Comparison of ENCODE assay signal across 12 cellular contexts in the genomic region with DNA sequence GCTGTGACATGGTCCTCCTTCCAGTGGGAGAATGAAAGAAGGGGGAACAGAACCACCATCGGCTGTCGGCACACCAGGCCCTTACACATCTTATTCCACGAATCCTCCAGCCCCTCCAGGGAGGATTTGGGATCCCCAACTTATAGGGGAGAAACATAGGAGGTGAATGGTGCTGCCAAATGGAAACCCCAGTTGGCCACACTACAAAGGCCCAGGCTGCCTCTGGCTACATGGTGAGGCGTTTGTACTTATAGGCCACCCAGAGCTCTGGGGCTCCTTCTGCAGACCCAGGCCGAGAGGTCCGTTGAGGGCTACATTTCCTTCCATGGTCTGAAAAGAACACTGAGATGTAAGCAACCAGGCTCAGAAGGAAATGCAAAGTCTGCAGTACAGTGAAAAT. TPM values are rescaled to one million over a fixed set of nuclear protein-coding genes. Genes with fewer than 3 reads are reported as not detected.
DNase-seq lines count a peak whose midpoint lies in the region; ATAC-seq and TF ChIP-seq lines count a peak whose summit lies in the region.
"Had no signal": no experiment of that assay in that cellular context is flagged by ENCODE, and none has a peak within 500 bp of the region (broad histone marks: within the 10 kb centered on the region; RNA-seq: fewer than 3 reads in every experiment).

No MANE protein-coding gene starts in this region.

- no peak overlapping the region for H3K14ac ChIP-seq in neuronal stem cell (ENCODE audit: low read length)

- H2BK15ac ChIP-seq in neuronal stem cell (ENCODE audit: low read length) = no peak overlapping the region

- no peak overlapping the region for H2BK12ac ChIP-seq in neuronal stem cell (ENCODE audit: low read length)

- H3K23ac ChIP-seq in neuronal stem cell (ENCODE audit: low read depth, low read length, poor library complexity) = no peak overlapping the region

- H2BK5ac ChIP-seq in neuronal stem cell (ENCODE audit: low read length) = no peak overlapping the region

- H3K9ac ChIP-seq in neuronal stem cell (ENCODE audit: low read depth, low read length, poor library complexity) = no peak overlapping the region

- no peak overlapping the region for H3K4me3 ChIP-seq in H7 (ENCODE audit: insufficient read depth, low read depth, low read length)
- H3K4me3 ChIP-seq in lung = no peak overlapping the region
- no peak overlapping the region for H3K4me3 ChIP-seq in suprapubic skin
- no peak overlapping the region for H3K4me3 ChIP-seq in neuronal stem cell (ENCODE audit: low read length in 2 of 2)

- peak overlapping the region in 4 of 5 experiments; percentile 14 to 97 (median 50) for H3K27ac Mint-ChIP-seq in brain
- H3K27ac Mint-ChIP-seq: activated T-helper 17 cell treated with anti-CD3 and anti-CD28 coated beads, Interleukin-2, amount 50 U/mL, for 72 hours had no signal

- H4K8ac ChIP-seq in neuronal stem cell (ENCODE audit: low read depth, low read length) = no peak overlapping the region

- H2AK5ac ChIP-seq in neuronal stem cell (ENCODE audit: low read depth, low read length) = no peak overlapping the region

- no peak for TF ChIP-seq EP300 in suprapubic skin (IDR thresholded peaks at IDR 0.05)

- no peak overlapping the region for H4K91ac ChIP-seq in neuronal stem cell (ENCODE audit: low read depth, low read length, poor library complexity)

- no peaks in the 10 kb centered on the region for H3K27me3 Mint-ChIP-seq in brain
- H3K27me3 Mint-ChIP-seq: activated T-helper 17 cell treated with anti-CD3 and anti-CD28 coated beads, Interleukin-2, amount 50 U/mL, for 72 hours had no signal

- 86 to 90% methylated on average over 6 of the region's 6 CpGs for WGBS in lung, 2 donors
- 81% methylated on average over 5 of the region's 6 CpGs for WGBS in suprapubic skin
- WGBS in neuronal stem cell (ENCODE audit: extremely low coverage in 2 of 2, insufficient read length in 2 of 2, insufficient replicate concordance in 1 of 2), 2 donors = no CpG with 5 or more reads among the region's 6 CpGs

- DNase-seq in H7 = peak; percentile 28
- no peak for DNase-seq in lung (ENCODE audit: low spot score)
- peak; percentile 44 to 74 for DNase-seq in suprapubic skin (ENCODE audit: low spot score in 2 of 2)
- DNase-seq in neuronal stem cell (ENCODE audit: low spot score) = no peak
- DNase-seq in anterior cingulate cortex (lab: John Stamatoyannopoulos, UW) = no peak
- DNase-seq: NCI-H2029 treated with DMSO at 0.1 percent for 48 hours, nucleus accumbens had no signal

- H2AFZ ChIP-seq in neuronal stem cell (ENCODE audit: low read length) = no peak overlapping the region

- H3K4me3 Mint-ChIP-seq in brain = no peak overlapping the region
- H3K4me3 Mint-ChIP-seq: activated T-helper 17 cell treated with anti-CD3 and anti-CD28 coated beads, Interleukin-2, amount 50 U/mL, for 72 hours had no signal

- H3K27ac ChIP-seq in lung (ENCODE audit: low read depth in 1 of 2, low read length in 1 of 2) (peak overlapping the region; percentile 1 to 61), suprapubic skin (peak overlapping the region; percentile 92), neuronal stem cell (replicated peaks; ENCODE audit: low read length) (no peak overlapping the region)
- H3K27ac ChIP-seq: HL-60 had no signal

- H3K27me3 ChIP-seq in H7 (ENCODE audit: control insufficient read depth, insufficient read depth, low read length) (no peaks in the 10 kb centered on the region), lung (ENCODE audit: control insufficient read depth, insufficient read depth) (no peaks in the 10 kb centered on the region), suprapubic skin (no peaks in the 10 kb centered on the region), neuronal stem cell (ENCODE audit: control insufficient read depth in 3 of 3, insufficient read depth in 3 of 3, low read depth in 1 of 3, low read length in 3 of 3) (no peaks in the 10 kb centered on the region)

- peaks cover 74% of the 10 kb centered on the region for H3K36me3 ChIP-seq in H7 (replicated peaks; ENCODE audit: control insufficient read depth, insufficient read depth, low read length)
- peaks cover 39 to 66% of the 10 kb centered on the region in 2 donors for H3K36me3 ChIP-seq in lung (ENCODE audit: control insufficient read depth in 2 of 2, insufficient read depth in 2 of 2, low read length in 2 of 2)
- peaks cover 75% of the 10 kb centered on the region for H3K36me3 ChIP-seq in suprapubic skin
- peaks cover 87 to 98% of the 10 kb centered on the region in 2 donors for H3K36me3 ChIP-seq in neuronal stem cell (replicated peaks in 1 of 2; ENCODE audit: control insufficient read depth in 2 of 2, insufficient read depth in 2 of 2, low read length in 2 of 2)

- H3K4ac ChIP-seq in neuronal stem cell (ENCODE audit: low read length) = no peak overlapping the region

- H3K4me1 ChIP-seq in lung (ENCODE audit: control insufficient read depth in 2 of 2, insufficient read depth in 2 of 2, low read length in 2 of 2) (peaks cover 25 to 60% of the 10 kb centered on the region in 2 donors), suprapubic skin (peaks cover 100% of the 10 kb centered on the region), neuronal stem cell (ENCODE audit: control insufficient read depth in 2 of 2, insufficient read depth in 1 of 2, low read depth in 1 of 2, low read length in 2 of 2) (peaks cover 21 to 59% of the 10 kb centered on the region in 2 donors)

- TF ChIP-seq CTCF in brain (conservative IDR thresholded peaks at IDR 0.05) (no peak), lung (IDR thresholded peaks at IDR 0.05; ENCODE audit: control extremely low read depth, extremely low read depth) (no peak), suprapubic skin (IDR thresholded peaks at IDR 0.05) (no peak)

- ATAC-seq in lung (ENCODE audit: insufficient read depth, low FRiP score) = no peak
- no peak for ATAC-seq in GM19023 (IDR thresholded peaks at IDR 0.05; ENCODE audit: unreplicated experiment)
- no peak for ATAC-seq in GM21737 (IDR thresholded peaks at IDR 0.05; ENCODE audit: unreplicated experiment)
- ATAC-seq: activated T-helper 17 cell treated with anti-CD3 and anti-CD28 coated beads, Interleukin-2, amount 50 U/mL, for 72 hours had no signal

- no peak overlapping the region for H2BK120ac ChIP-seq in neuronal stem cell (ENCODE audit: low read depth, low read length)

- peaks cover 94% of the 10 kb centered on the region for H3K36me3 Mint-ChIP-seq in brain

- no peak overlapping the region for H3K4me2 ChIP-seq in neuronal stem cell (ENCODE audit: insufficient read depth, low read length, poor library complexity, severe bottlenecking)

- TF ChIP-seq POLR2A in suprapubic skin (IDR thresholded peaks at IDR 0.05) = no peak

- no peaks in the 10 kb centered on the region for H3K9me3 Mint-ChIP-seq in brain
- H3K9me3 Mint-ChIP-seq: activated T-helper 17 cell treated with anti-CD3 and anti-CD28 coated beads, Interleukin-2, amount 50 U/mL, for 72 hours had no signal

- H3K9me3 ChIP-seq in lung (ENCODE audit: control insufficient read depth in 2 of 2, insufficient read depth in 1 of 2, low read length in 1 of 2) (no peaks in the 10 kb centered on the region), suprapubic skin (no peaks in the 10 kb centered on the region), neuronal stem cell (replicated peaks in 1 of 2; ENCODE audit: control insufficient read depth in 2 of 2, insufficient read depth in 1 of 2, low read depth in 1 of 2, low read length in 2 of 2) (no peaks in the 10 kb centered on the region)

- H3K79me1 ChIP-seq in neuronal stem cell (ENCODE audit: low read depth, low read length) = peaks cover 24% of the 10 kb centered on the region

- no peak overlapping the region for H3K18ac ChIP-seq in neuronal stem cell (ENCODE audit: low read length)

- peaks cover 78% of the 10 kb centered on the region for H3K4me1 Mint-ChIP-seq in brain

RNA-seq across cellular contexts. Expression of a gene that starts 12.0 kb away (rescaled TPM):
- total RNA-seq in H7 (2014; rRNA removed; shearing (Covaris generic)) = 46.0 and 54.5 TPM in 2 replicates
- polyA plus RNA-seq in brain (ENCODE audit: insufficient read depth, low read depth, low replicate concordance) (23.5 TPM), lung (10 to 100 TPM; 27.4 to 30.1 TPM)
- total RNA-seq in lung (100 to 1,000 TPM; 122 to 129 TPM), suprapubic skin (100 to 1,000 TPM in 2 of 4 donors, 10 to 100 TPM in 2; 80.4 to 118 (median 95.8) TPM)
- polyA plus RNA-seq in neuronal stem cell (2013, experiment 1 of 2) = 61.7 TPM
- 60.5 TPM for polyA plus RNA-seq in neuronal stem cell (2013, experiment 2 of 2)
- total RNA-seq: activated T-helper 17 cell treated with anti-CD3 and anti-CD28 coated beads, Interleukin-2, amount 50 U/mL, for 72 hours had no signal

Comparison
In these comparisons a context has a peak if more than half of its experiments do, and no peak if none do; other contexts are left out.
1. DNase-seq: peak in H7 (single experiment) and suprapubic skin (2 of 2); none in lung (single experiment), neuronal stem cell (single experiment) and anterior cingulate cortex (0 of 58).